ENCODE assay signal across 7 cellular contexts in the genomic region with DNA sequence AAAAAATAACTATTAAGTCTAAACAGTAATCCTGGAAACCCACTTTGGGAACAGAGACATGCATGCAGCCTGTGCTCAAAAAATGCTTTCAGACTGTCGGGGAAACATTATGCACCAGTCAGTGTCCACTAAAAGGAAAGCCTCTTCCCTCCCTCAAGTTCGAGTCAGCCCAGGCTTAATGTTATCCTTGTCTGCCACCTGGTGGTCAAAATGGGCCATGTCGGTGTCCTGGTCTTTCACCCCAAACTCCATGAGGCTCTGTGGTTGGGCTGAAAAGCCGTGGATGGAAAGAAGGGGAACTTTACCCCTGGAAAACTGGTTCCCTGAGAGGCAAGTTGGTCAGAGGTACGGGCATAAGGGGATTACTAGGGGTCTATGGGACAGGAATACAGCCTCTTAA.
DNase-seq lines count a peak whose midpoint lies in the region; ATAC-seq and TF ChIP-seq lines count a peak whose summit lies in the region.

No MANE protein-coding gene starts in this region.

- intact Hi-C loops in left lung (cut with DNase I): no loop called here
- intact Hi-C loops in upper lobe of right lung (cut with DNase I): no loop called here

- peak; percentile 50 for TF ChIP-seq RAD21 in Ishikawa (IDR thresholded peaks at IDR 0.05; ENCODE audit: low read depth)

- no peak overlapping the region for H3K4me3 ChIP-seq in left lung
- H3K4me3 ChIP-seq in upper lobe of right lung: no peak overlapping the region

- ATAC-seq in left lung (peak; percentile 31), upper lobe of right lung (peak; percentile 67), esophagus mucosa (no peak)

- TF ChIP-seq CTCF in left lung (IDR thresholded peaks at IDR 0.05) (peak; percentile 22 to 42), upper lobe of right lung (IDR thresholded peaks at IDR 0.05) (peak; percentile 50)

- no peak for TF ChIP-seq EP300 in Ishikawa (IDR thresholded peaks at IDR 0.05; ENCODE audit: borderline replicate concordance)

- DNase-seq in GDM1 (lab: John Stamatoyannopoulos, UW) (peak; percentile 34), left lung (no peak), upper lobe of right lung (no peak), kidney tubule cell (ENCODE audit: low spot score) (no peak)
- DNase-seq in activated T-cell treated with anti-CD3 and anti-CD28 coated beads, Interleukin-2, amount 50 U/mL, for 48 hours: peak; percentile 46 to 51

- peaks cover 0 to 60% of the 10 kb centered on the region in 2 donors for H3K9me3 ChIP-seq in left lung
- peaks cover 4% of the 10 kb centered on the region for H3K9me3 ChIP-seq in upper lobe of right lung

- no peaks in the 10 kb centered on the region for H3K27me3 ChIP-seq in left lung
- H3K27me3 ChIP-seq in upper lobe of right lung: no peaks in the 10 kb centered on the region

- H3K4me1 ChIP-seq in left lung (no peaks in the 10 kb centered on the region), upper lobe of right lung (no peaks in the 10 kb centered on the region)

- no peaks in the 10 kb centered on the region for H3K36me3 ChIP-seq in left lung
- H3K36me3 ChIP-seq in upper lobe of right lung: no peaks in the 10 kb centered on the region

- H3K27ac ChIP-seq in left lung (no peak overlapping the region), upper lobe of right lung (no peak overlapping the region)

TF ChIP-seq in Ishikawa, 13 proteins besides CTCF, POLR2A, EP300 and RAD21:
- TF ChIP-seq CREB1 (IDR thresholded peaks at IDR 0.05; ENCODE audit: low read depth) (no peak), FOXM1 (IDR thresholded peaks at IDR 0.05; ENCODE audit: borderline replicate concordance, low read depth) (no peak), TCF12 (IDR thresholded peaks at IDR 0.05; ENCODE audit: low read depth) (no peak), ZBTB7A (IDR thresholded peaks at IDR 0.05; ENCODE audit: low read depth) (no peak), TAF1 (IDR thresholded peaks at IDR 0.05; ENCODE audit: low read depth) (no peak), NFIC (IDR thresholded peaks at IDR 0.05) (no peak), EGR1 (IDR thresholded peaks at IDR 0.05) (no peak), CEBPB (IDR thresholded peaks at IDR 0.05) (no peak), YY1 (IDR thresholded peaks at IDR 0.05; ENCODE audit: low read depth) (no peak), TEAD4 (IDR thresholded peaks at IDR 0.05) (no peak)
- TF ChIP-seq, protein P1, sequence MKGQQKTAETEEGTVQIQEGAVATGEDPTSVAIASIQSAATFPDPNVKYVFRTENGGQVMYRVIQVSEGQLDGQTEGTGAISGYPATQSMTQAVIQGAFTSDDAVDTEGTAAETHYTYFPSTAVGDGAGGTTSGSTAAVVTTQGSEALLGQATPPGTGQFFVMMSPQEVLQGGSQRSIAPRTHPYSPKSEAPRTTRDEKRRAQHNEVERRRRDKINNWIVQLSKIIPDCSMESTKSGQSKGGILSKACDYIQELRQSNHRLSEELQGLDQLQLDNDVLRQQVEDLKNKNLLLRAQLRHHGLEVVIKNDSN (IDR thresholded peaks at IDR 0.05): no peak
- TF ChIP-seq, protein P2, sequence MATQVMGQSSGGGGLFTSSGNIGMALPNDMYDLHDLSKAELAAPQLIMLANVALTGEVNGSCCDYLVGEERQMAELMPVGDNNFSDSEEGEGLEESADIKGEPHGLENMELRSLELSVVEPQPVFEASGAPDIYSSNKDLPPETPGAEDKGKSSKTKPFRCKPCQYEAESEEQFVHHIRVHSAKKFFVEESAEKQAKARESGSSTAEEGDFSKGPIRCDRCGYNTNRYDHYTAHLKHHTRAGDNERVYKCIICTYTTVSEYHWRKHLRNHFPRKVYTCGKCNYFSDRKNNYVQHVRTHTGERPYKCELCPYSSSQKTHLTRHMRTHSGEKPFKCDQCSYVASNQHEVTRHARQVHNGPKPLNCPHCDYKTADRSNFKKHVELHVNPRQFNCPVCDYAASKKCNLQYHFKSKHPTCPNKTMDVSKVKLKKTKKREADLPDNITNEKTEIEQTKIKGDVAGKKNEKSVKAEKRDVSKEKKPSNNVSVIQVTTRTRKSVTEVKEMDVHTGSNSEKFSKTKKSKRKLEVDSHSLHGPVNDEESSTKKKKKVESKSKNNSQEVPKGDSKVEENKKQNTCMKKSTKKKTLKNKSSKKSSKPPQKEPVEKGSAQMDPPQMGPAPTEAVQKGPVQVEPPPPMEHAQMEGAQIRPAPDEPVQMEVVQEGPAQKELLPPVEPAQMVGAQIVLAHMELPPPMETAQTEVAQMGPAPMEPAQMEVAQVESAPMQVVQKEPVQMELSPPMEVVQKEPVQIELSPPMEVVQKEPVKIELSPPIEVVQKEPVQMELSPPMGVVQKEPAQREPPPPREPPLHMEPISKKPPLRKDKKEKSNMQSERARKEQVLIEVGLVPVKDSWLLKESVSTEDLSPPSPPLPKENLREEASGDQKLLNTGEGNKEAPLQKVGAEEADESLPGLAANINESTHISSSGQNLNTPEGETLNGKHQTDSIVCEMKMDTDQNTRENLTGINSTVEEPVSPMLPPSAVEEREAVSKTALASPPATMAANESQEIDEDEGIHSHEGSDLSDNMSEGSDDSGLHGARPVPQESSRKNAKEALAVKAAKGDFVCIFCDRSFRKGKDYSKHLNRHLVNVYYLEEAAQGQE (IDR thresholded peaks at IDR 0.05; ENCODE audit: low read depth): no peak
- TF ChIP-seq, protein P3, sequence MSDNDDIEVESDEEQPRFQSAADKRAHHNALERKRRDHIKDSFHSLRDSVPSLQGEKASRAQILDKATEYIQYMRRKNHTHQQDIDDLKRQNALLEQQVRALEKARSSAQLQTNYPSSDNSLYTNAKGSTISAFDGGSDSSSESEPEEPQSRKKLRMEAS (IDR thresholded peaks at IDR 0.05): no peak

Comparison
In these comparisons a context has a peak if more than half of its experiments do, and no peak if none do; other contexts are left out.
1. DNase-seq: peak in GDM1 (single experiment) and activated T-cell treated with anti-CD3 and anti-CD28 coated beads, Interleukin-2, amount 50 U/mL, for 48 hours (2 of 2); none in left lung (0 of 2), upper lobe of right lung (single experiment) and kidney tubule cell (single experiment).